In the genomic region with DNA sequence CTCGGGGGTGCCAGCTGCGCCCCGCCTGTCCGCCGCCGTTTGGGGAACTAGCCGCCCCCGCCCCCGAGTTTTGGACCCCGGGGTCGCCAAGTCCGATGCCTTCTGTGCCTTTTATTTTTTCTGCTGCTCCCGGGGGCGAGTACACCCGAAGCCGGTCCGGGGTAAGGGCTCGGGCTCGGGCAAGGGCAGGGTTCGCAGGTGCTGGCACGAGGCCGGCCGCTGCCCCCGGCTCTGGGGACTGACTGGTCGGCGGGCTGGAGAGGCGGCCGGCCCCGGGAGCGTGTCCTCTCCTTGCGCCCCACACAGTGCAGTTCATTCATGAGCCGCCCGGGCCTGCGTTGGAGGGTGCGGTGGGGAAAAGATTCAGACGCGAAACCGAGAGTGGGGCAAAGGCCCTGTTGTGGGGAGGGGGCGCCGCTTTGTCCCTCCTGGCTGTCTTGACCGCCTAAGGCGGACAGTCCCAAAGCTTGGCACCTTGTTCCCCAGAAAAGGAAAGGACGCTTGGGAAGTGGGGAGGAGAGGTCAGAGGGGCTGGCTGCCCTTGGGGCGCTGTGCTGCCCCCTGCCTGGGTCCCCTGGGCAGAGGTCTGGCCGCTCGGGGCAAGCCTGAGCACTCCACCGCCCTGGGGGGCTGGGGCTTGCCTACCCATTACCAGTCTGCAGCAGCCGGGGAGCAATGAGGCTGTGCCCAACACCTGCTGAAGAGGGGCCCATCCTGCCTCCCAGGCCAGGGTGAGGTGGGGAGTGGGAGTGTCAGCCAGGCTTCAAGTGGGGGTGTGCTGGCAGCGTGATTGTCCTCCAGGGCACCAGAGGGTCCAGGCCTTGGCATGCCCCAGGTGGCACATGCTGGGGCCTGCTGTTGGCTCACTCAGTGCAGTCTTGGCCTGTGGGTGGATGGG, we compare ENCODE assay signal across 8 cellular contexts. TPM values are rescaled to one million over a fixed set of nuclear protein-coding genes. Genes with fewer than 3 reads are reported as not detected.
DNase-seq lines count a peak whose midpoint lies in the region; ATAC-seq and TF ChIP-seq lines count a peak whose summit lies in the region.

No MANE protein-coding gene starts in this region.

- peak; percentile 52 for TF ChIP-seq CTCF in WERI-Rb-1 (IDR thresholded peaks at IDR 0.05; ENCODE audit: low read depth, low read length)

- peak overlapping the region; percentile 75 for H3K27ac ChIP-seq in WERI-Rb-1
- peak overlapping the region; percentile 61 to 70 for H3K27ac ChIP-seq in esophagus (ENCODE audit: low read depth in 2 of 2, low read length in 1 of 2)
- H3K27ac ChIP-seq in urinary bladder (ENCODE audit: low read depth): no peak overlapping the region

- peak; percentile 68 for DNase-seq in DMS53 (lab: John Stamatoyannopoulos, UW)
- DNase-seq in DMS53 treated with DMSO at 0.1 percent for 48 hours (lab: John Stamatoyannopoulos, UW; ENCODE audit: unreplicated experiment): no peak
- peak; percentile 71 for DNase-seq in WERI-Rb-1
- DNase-seq in myocyte (ENCODE audit: low read depth): peak; percentile 36

- WGBS in esophagus, 2 donors: 5% methylated on average over 49 of the region's 49 CpGs
- WGBS in urinary bladder: 6% methylated on average over 49 of the region's 49 CpGs

- H3K4me3 ChIP-seq in WERI-Rb-1 (ENCODE audit: low read depth, low read length) (peak overlapping the region; percentile 85), esophagus (ENCODE audit: low read depth in 1 of 2, low read length in 2 of 2) (peak overlapping the region; percentile 66 to 88), urinary bladder (ENCODE audit: low read depth, low read length) (peak overlapping the region; percentile 97)

- H3K4me1 ChIP-seq in esophagus (ENCODE audit: control insufficient read depth in 2 of 2, insufficient read depth in 2 of 2, low read length in 1 of 2) (peaks cover 5 to 16% of the 10 kb centered on the region in 2 donors), urinary bladder (ENCODE audit: insufficient read depth) (peaks cover 5% of the 10 kb centered on the region)

- ATAC-seq in HG03196 (IDR thresholded peaks at IDR 0.05; ENCODE audit: unreplicated experiment) (peak; percentile 5), HG02623 (IDR thresholded peaks at IDR 0.05; ENCODE audit: unreplicated experiment) (no peak)

- H3K9me3 ChIP-seq in WERI-Rb-1 (ENCODE audit: severe bottlenecking) (no peaks in the 10 kb centered on the region), esophagus (ENCODE audit: control insufficient read depth in 2 of 2, insufficient read depth in 1 of 2, low read depth in 1 of 2, low read length in 1 of 2) (no peaks in the 10 kb centered on the region)

- H3K27me3 ChIP-seq in WERI-Rb-1 (ENCODE audit: insufficient read depth, low read depth, severe bottlenecking) (no peaks in the 10 kb centered on the region), esophagus (ENCODE audit: control insufficient read depth in 1 of 2, insufficient read depth in 2 of 2, low read length in 2 of 2) (no peaks in the 10 kb centered on the region)

- H3K36me3 ChIP-seq in WERI-Rb-1: peaks cover 38% of the 10 kb centered on the region
- H3K36me3 ChIP-seq in esophagus (ENCODE audit: control insufficient read depth in 2 of 2, insufficient read depth in 2 of 2, low read length in 1 of 2): no peaks in the 10 kb centered on the region
- H3K36me3 ChIP-seq in urinary bladder (ENCODE audit: insufficient read depth): no peaks in the 10 kb centered on the region

RNA-seq across cellular contexts. Expression of a gene that starts 0.9 kb away (rescaled TPM):
- polyA plus RNA-seq in esophagus: 10 to 100 TPM; 21.6 to 37.9 TPM
- total RNA-seq in myocyte: 45.2 and 46.7 TPM in 2 replicates
- polyA plus RNA-seq in myocyte (2012): 72.4 TPM
- 12.4 TPM for total RNA-seq in urinary bladder
- 20.0 TPM for polyA plus RNA-seq in urinary bladder

RNA-seq across cellular contexts. Expression of a gene that starts 1.0 kb away (rescaled TPM):
- polyA plus RNA-seq in esophagus: 10 to 100 TPM; 31.9 to 63.8 TPM
- total RNA-seq in myocyte: 66.6 and 68.6 TPM in 2 replicates
- polyA plus RNA-seq in myocyte (2012): 107 TPM
- 27.4 TPM for total RNA-seq in urinary bladder
- polyA plus RNA-seq in urinary bladder: 42.0 TPM

RNA-seq across cellular contexts. Expression of a gene that starts 30.4 kb away (rescaled TPM):
- polyA plus RNA-seq in esophagus (under 1 TPM; 0.19 to 0.29 TPM), urinary bladder (1.1 TPM)
- total RNA-seq in myocyte (0.31 and 1.0 TPM in 2 replicates), urinary bladder (0.53 TPM)
- polyA plus RNA-seq in myocyte (2012): 0.15 TPM
